ENCODE assay signal across 1 cellular context in genomic region chr7:137882261-137882668, GRCh38.
TF ChIP-seq lines count a peak whose summit lies in the region.

No MANE protein-coding gene starts in this region.

TF ChIP-seq in GM23338, 12 proteins besides CTCF, POLR2A, EP300 and RAD21 (continued from another document):
- TF ChIP-seq EZH2phosphoT487 (IDR thresholded peaks at IDR 0.05; ENCODE audit: unreplicated experiment), result no peak
- TF ChIP-seq NANOG (IDR thresholded peaks at IDR 0.05; ENCODE audit: borderline replicate concordance), result no peak
- TF ChIP-seq STAT1 (IDR thresholded peaks at IDR 0.05; ENCODE audit: unreplicated experiment), result no peak
- no peak for TF ChIP-seq EZH2 (IDR thresholded peaks at IDR 0.05; ENCODE audit: low read depth, unreplicated experiment)
- no peak for TF ChIP-seq POLR2AphosphoS5 (IDR thresholded peaks at IDR 0.05; ENCODE audit: low read depth)
- TF ChIP-seq ZNF462 (CRISPR knock-in tag; IDR thresholded peaks at IDR 0.05), result no peak
- no peak for TF ChIP-seq CREB1 (CRISPR knock-in tag; IDR thresholded peaks at IDR 0.05; ENCODE audit: low read depth)
- TF ChIP-seq JUNB (IDR thresholded peaks at IDR 0.05; ENCODE audit: unreplicated experiment), result no peak
- TF ChIP-seq ZNF114 (CRISPR knock-in tag; IDR thresholded peaks at IDR 0.05), result no peak
